1 cellular context compared by ENCODE assay signal in genomic region chr3:46143951-46144473, GRCh38.
TF ChIP-seq lines count a peak whose summit lies in the region.

No MANE protein-coding gene starts in this region.

TF ChIP-seq in HepG2, 621 proteins besides CTCF, POLR2A, EP300 and RAD21 (continued from another document):
- TF ChIP-seq, protein P1, sequence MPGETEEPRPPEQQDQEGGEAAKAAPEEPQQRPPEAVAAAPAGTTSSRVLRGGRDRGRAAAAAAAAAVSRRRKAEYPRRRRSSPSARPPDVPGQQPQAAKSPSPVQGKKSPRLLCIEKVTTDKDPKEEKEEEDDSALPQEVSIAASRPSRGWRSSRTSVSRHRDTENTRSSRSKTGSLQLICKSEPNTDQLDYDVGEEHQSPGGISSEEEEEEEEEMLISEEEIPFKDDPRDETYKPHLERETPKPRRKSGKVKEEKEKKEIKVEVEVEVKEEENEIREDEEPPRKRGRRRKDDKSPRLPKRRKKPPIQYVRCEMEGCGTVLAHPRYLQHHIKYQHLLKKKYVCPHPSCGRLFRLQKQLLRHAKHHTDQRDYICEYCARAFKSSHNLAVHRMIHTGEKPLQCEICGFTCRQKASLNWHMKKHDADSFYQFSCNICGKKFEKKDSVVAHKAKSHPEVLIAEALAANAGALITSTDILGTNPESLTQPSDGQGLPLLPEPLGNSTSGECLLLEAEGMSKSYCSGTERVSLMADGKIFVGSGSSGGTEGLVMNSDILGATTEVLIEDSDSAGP (CRISPR knock-in tag; IDR thresholded peaks at IDR 0.05; ENCODE audit: borderline replicate concordance), result no peak
- TF ChIP-seq PRMT3 (CRISPR knock-in tag; IDR thresholded peaks at IDR 0.05; ENCODE audit: borderline replicate concordance, low read depth) (no peak), NCOA5 (CRISPR knock-in tag; IDR thresholded peaks at IDR 0.05) (no peak), FOSL1 (CRISPR knock-in tag; IDR thresholded peaks at IDR 0.05; ENCODE audit: borderline replicate concordance) (no peak), ZNF382 (CRISPR knock-in tag; IDR thresholded peaks at IDR 0.05; ENCODE audit: borderline replicate concordance) (no peak), ZNF530 (CRISPR knock-in tag; IDR thresholded peaks at IDR 0.05; ENCODE audit: low read depth) (no peak), KLF11 (CRISPR knock-in tag; IDR thresholded peaks at IDR 0.05) (no peak), ZSCAN30 (CRISPR knock-in tag; IDR thresholded peaks at IDR 0.05) (no peak), SNRNP70 (IDR thresholded peaks at IDR 0.05; ENCODE audit: low read depth, low read length) (no peak), ZNF839 (CRISPR knock-in tag; IDR thresholded peaks at IDR 0.05; ENCODE audit: borderline replicate concordance) (no peak), ZNF414 (CRISPR knock-in tag; IDR thresholded peaks at IDR 0.05) (no peak), ZNF740 (CRISPR knock-in tag; IDR thresholded peaks at IDR 0.05) (no peak), ZNF574 (CRISPR knock-in tag; IDR thresholded peaks at IDR 0.05) (no peak), POGK (CRISPR knock-in tag; conservative IDR thresholded peaks at IDR 0.05) (no peak)
- TF ChIP-seq, protein P2, sequence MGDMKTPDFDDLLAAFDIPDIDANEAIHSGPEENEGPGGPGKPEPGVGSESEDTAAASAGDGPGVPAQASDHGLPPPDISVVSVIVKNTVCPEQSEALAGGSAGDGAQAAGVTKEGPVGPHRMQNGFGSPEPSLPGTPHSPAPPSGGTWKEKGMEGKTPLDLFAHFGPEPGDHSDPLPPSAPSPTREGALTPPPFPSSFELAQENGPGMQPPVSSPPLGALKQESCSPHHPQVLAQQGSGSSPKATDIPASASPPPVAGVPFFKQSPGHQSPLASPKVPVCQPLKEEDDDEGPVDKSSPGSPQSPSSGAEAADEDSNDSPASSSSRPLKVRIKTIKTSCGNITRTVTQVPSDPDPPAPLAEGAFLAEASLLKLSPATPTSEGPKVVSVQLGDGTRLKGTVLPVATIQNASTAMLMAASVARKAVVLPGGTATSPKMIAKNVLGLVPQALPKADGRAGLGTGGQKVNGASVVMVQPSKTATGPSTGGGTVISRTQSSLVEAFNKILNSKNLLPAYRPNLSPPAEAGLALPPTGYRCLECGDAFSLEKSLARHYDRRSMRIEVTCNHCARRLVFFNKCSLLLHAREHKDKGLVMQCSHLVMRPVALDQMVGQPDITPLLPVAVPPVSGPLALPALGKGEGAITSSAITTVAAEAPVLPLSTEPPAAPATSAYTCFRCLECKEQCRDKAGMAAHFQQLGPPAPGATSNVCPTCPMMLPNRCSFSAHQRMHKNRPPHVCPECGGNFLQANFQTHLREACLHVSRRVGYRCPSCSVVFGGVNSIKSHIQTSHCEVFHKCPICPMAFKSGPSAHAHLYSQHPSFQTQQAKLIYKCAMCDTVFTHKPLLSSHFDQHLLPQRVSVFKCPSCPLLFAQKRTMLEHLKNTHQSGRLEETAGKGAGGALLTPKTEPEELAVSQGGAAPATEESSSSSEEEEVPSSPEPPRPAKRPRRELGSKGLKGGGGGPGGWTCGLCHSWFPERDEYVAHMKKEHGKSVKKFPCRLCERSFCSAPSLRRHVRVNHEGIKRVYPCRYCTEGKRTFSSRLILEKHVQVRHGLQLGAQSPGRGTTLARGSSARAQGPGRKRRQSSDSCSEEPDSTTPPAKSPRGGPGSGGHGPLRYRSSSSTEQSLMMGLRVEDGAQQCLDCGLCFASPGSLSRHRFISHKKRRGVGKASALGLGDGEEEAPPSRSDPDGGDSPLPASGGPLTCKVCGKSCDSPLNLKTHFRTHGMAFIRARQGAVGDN (CRISPR knock-in tag; IDR thresholded peaks at IDR 0.05), result no peak
